ENCODE assay signal across 23 cellular contexts in genomic region chrX:37599735-37600134, GRCh38. TPM values are rescaled to one million over a fixed set of nuclear protein-coding genes. Genes with fewer than 3 reads are reported as not detected.
DNase-seq lines count a peak whose midpoint lies in the region; ATAC-seq and TF ChIP-seq lines count a peak whose summit lies in the region.
"Had no signal": no experiment of that assay in that cellular context is flagged by ENCODE, and none has a peak within 500 bp of the region (broad histone marks: within the 10 kb centered on the region; RNA-seq: fewer than 3 reads in every experiment).

No MANE protein-coding gene starts in this region.

- no peaks in the 10 kb centered on the region for H4K20me1 ChIP-seq in MM.1S (ENCODE audit: insufficient read depth, low read length)

- WGBS in lung, 2 donors: 28 to 69% methylated on average over 2 of the region's 2 CpGs

- POLR2A ChIA-PET in GM10248 (lab: Yijun Ruan, JAX): no interaction called here

- intact Hi-C loops in colonic mucosa (cut with DNase I): no loop called here

- H3K27ac ChIP-seq in MM.1S (ENCODE audit: low read length) (no peak overlapping the region), lung (ENCODE audit: low read depth in 1 of 2, low read length in 1 of 2) (no peak overlapping the region), colonic mucosa (no peak overlapping the region)
- H3K27ac ChIP-seq: heart left ventricle, lower lobe of right lung, right atrium auricular region, tibial artery had no signal

- no peaks in the 10 kb centered on the region for H3F3A ChIP-seq in MM.1S (ENCODE audit: insufficient read depth, low read length)

- TF ChIP-seq CTCF in MM.1S (IDR thresholded peaks at IDR 0.05; ENCODE audit: low read length) (no peak), lung (IDR thresholded peaks at IDR 0.05; ENCODE audit: control extremely low read depth, extremely low read depth) (no peak), colonic mucosa (IDR thresholded peaks at IDR 0.05) (no peak), GM10248 (IDR thresholded peaks at IDR 0.05; ENCODE audit: control extremely low read depth, extremely low read depth, low read depth, missing control alignments) (no peak)

- H3K9ac ChIP-seq in MM.1S (ENCODE audit: low read length) (no peak overlapping the region), colonic mucosa (ENCODE audit: low read depth in 2 of 2, low read length in 2 of 2) (no peak overlapping the region)

- CTCF ChIA-PET in GM10248 (lab: Yijun Ruan, JAX): no interaction called here

- H3K9me2 ChIP-seq in MM.1S (replicated peaks; ENCODE audit: insufficient read depth, low read length): no peaks in the 10 kb centered on the region

- no peak overlapping the region for H3K4me2 ChIP-seq in MM.1S (ENCODE audit: low read depth, low read length)
- H3K4me2 ChIP-seq: smooth muscle cell had no signal

- H3K79me2 ChIP-seq in MM.1S (ENCODE audit: low read length): no peaks in the 10 kb centered on the region

- H3K4me1 ChIP-seq in MM.1S (ENCODE audit: low read length): peaks cover 6% of the 10 kb centered on the region; the same call in 1 of the 2 replicates
- no peaks in the 10 kb centered on the region for H3K4me1 ChIP-seq in lung (ENCODE audit: control insufficient read depth in 2 of 2, insufficient read depth in 2 of 2, low read length in 2 of 2)
- no peaks in the 10 kb centered on the region for H3K4me1 ChIP-seq in colonic mucosa
- H3K4me1 ChIP-seq: heart left ventricle, lower lobe of right lung, right atrium auricular region, tibial artery had no signal

- H3K9me3 ChIP-seq in MM.1S (replicated peaks; ENCODE audit: insufficient read depth, low read length) (no peaks in the 10 kb centered on the region), lung (ENCODE audit: control insufficient read depth in 2 of 2, insufficient read depth in 1 of 2, low read length in 1 of 2) (no peaks in the 10 kb centered on the region), colonic mucosa (no peaks in the 10 kb centered on the region)
- H3K9me3 ChIP-seq: heart left ventricle, lower lobe of right lung, mucosa of descending colon, right atrium auricular region, tibial artery had no signal

- H2AFZ ChIP-seq in MM.1S (ENCODE audit: low read length): no peak overlapping the region

- no peaks in the 10 kb centered on the region for H3K36me3 ChIP-seq in MM.1S (replicated peaks; ENCODE audit: insufficient read depth, low read length)
- no peaks in the 10 kb centered on the region for H3K36me3 ChIP-seq in lung (ENCODE audit: control insufficient read depth in 2 of 2, insufficient read depth in 2 of 2, low read length in 2 of 2)
- H3K36me3 ChIP-seq in colonic mucosa: no peaks in the 10 kb centered on the region
- H3K36me3 ChIP-seq: heart left ventricle, lower lobe of right lung, right atrium auricular region, tibial artery had no signal

- peak; percentile 13 for DNase-seq in HT-29 (ENCODE audit: low spot score)
- peak; percentile 24 for DNase-seq in MM.1S
- peak; percentile 4 for DNase-seq in RPMI8226
- peak; percentile 45 for DNase-seq in lung (ENCODE audit: low spot score)
- DNase-seq in colonic mucosa: no peak
- DNase-seq in glomerular visceral epithelial cell (ENCODE audit: extremely low spot score): no peak
- DNase-seq in COLO829 (ENCODE audit: low spot score): no peak
- no peak for DNase-seq in GM10248 (ENCODE audit: extremely low spot score)
- DNase-seq: activated CD4-positive, alpha-beta T cell treated with anti-CD3 and anti-CD28 coated beads, Interleukin-2, amount 10 ng/mL, durations not matched to agents 24 days and 14 days; activated naive CD4-positive, alpha-beta T cell treated with Interleukin-2 at 50 U/mL for 16 hours; effector CD8-positive, alpha-beta T cell; heart left ventricle; lower lobe of right lung; NCI-H1694; NCI-H226; SHP77; stimulated activated CD4-positive, alpha-beta T cell treated with anti-CD3 and anti-CD28 coated beads, Interleukin-1b, Interleukin-23, amount 100 ng/mL, for 48 hours; stimulated activated CD8-positive, alpha-beta memory T cell treated with anti-CD3 and anti-CD28 coated beads, Interleukin-4, amount 100 ng/mL, for 48 hours; stimulated activated naive CD8-positive, alpha-beta T cell treated with anti-CD3 and anti-CD28 coated beads, Interleukin-15, amount 100 ng/mL, for 72 hours; tibial artery had no signal

- no peak for ATAC-seq in lung (ENCODE audit: insufficient read depth, low FRiP score)
- ATAC-seq: heart left ventricle; mucosa of descending colon; stimulated activated naive CD8-positive, alpha-beta T cell treated with anti-CD3 and anti-CD28 coated beads, Interleukin-15, amount 100 ng/mL, for 72 hours had no signal

- no peak overlapping the region for H3K4me3 ChIP-seq in MM.1S (ENCODE audit: low read length)
- H3K4me3 ChIP-seq in lung: no peak overlapping the region
- no peak overlapping the region for H3K4me3 ChIP-seq in colonic mucosa
- H3K4me3 ChIP-seq: heart left ventricle, lower lobe of right lung, mucosa of descending colon, right atrium auricular region, smooth muscle cell, tibial artery had no signal

- H3K27me3 ChIP-seq in MM.1S (replicated peaks; ENCODE audit: insufficient read depth, low read length) (no peaks in the 10 kb centered on the region; the same call in 1 of the 2 replicates), lung (ENCODE audit: control insufficient read depth, insufficient read depth) (no peaks in the 10 kb centered on the region), colonic mucosa (no peaks in the 10 kb centered on the region)
- H3K27me3 ChIP-seq: right atrium auricular region, tibial artery had no signal

RNA-seq across cellular contexts. Expression of gene LANCL3, which starts 28.3 kb away (rescaled TPM):
- total RNA-seq in HT-29 (2014; rRNA removed; shearing (Covaris generic)): 0.76 and 0.78 TPM in 2 replicates
- total RNA-seq in lung: 10 to 100 TPM in 1 of 2 donors, 1 to 10 TPM in 1; 2.0 to 10.7 TPM
- under 1 TPM; 0.43 to 0.74 TPM for polyA plus RNA-seq in lung
- total RNA-seq in colonic mucosa: 1 to 10 TPM; 1.9 to 3.5 TPM

Comparison
In these comparisons a context has a peak if more than half of its experiments do, and no peak if none do; other contexts are left out.
1. DNase-seq: peak in HT-29 (single experiment), MM.1S (single experiment), RPMI8226 (single experiment) and lung (single experiment); none in colonic mucosa (single experiment), glomerular visceral epithelial cell (single experiment), COLO829 (single experiment) and GM10248 (single experiment).